Comparison of ENCODE assay signal across 15 cellular contexts in the genomic region with DNA sequence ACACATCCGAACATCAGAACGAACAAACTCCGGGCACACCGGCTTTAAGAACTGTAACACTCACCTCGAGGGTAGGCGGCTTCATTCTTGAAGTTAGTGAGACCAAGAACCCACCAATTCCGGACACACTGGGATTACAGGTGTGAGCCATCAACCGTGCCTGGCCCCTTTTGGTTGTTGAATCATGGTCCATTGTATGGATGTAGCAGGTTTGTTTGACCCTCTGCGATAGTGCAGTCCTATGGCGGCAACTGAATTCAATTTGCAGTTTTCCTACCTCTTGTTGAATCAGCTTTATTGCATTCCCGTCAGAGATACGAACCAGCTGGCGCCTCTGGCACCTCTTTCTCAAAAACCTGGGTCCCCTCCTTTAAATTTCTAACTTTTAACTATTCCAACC.
DNase-seq lines count a peak whose midpoint lies in the region; ATAC-seq lines count a peak whose summit lies in the region.
"Had no signal": no experiment of that assay in that cellular context is flagged by ENCODE, and none has a peak within 500 bp of the region (broad histone marks: within the 10 kb centered on the region; RNA-seq: fewer than 3 reads in every experiment).

No MANE protein-coding gene starts in this region.

- H3K27ac Mint-ChIP-seq in activated T-cell treated with anti-CD3 and anti-CD28 coated beads, Interleukin-2, amount 50 U/mL, for 72 hours, result peak overlapping the region; percentile 40
- H3K27ac Mint-ChIP-seq in activated naive CD8-positive, alpha-beta T cell treated with anti-CD3 and anti-CD28 coated beads for 36 hours, result no peak overlapping the region

- H3K27me3 Mint-ChIP-seq in activated T-cell treated with anti-CD3 and anti-CD28 coated beads, Interleukin-2, amount 50 U/mL, for 72 hours (ENCODE audit: low read depth), result peaks cover 37% of the 10 kb centered on the region
- peaks cover 15% of the 10 kb centered on the region for H3K27me3 Mint-ChIP-seq in activated naive CD8-positive, alpha-beta T cell treated with anti-CD3 and anti-CD28 coated beads for 36 hours

- H2BK12ac ChIP-seq in neuronal stem cell (ENCODE audit: low read length), result no peak overlapping the region

- no peak overlapping the region for H3K14ac ChIP-seq in neuronal stem cell (ENCODE audit: low read length)

- no peak for DNase-seq in activated T-cell treated with anti-CD3 and anti-CD28 coated beads, Interleukin-2, amount 50 U/mL, for 72 hours
- DNase-seq in activated T-cell treated with anti-CD3 and anti-CD28 coated beads for 4 hours (no peak), Karpas-422 (no peak), neuronal stem cell (ENCODE audit: low spot score) (no peak), NCI-H524 (lab: John Stamatoyannopoulos, UW) (no peak), GDM1 (lab: John Stamatoyannopoulos, UW) (no peak), globus pallidus (ENCODE audit: low spot score) (no peak)
- DNase-seq in activated naive CD8-positive, alpha-beta T cell treated with anti-CD3 and anti-CD28 coated beads for 36 hours, result no peak
- DNase-seq: head of caudate nucleus, MV-4-11, NCI-H2029 treated with DMSO at 0.1 percent for 48 hours, NCI-H524 treated with DMSO at 0.1 percent for 48 hours, PC-3 had no signal

- H3K4me3 Mint-ChIP-seq in activated T-cell treated with anti-CD3 and anti-CD28 coated beads, Interleukin-2, amount 50 U/mL, for 72 hours, result peak overlapping the region; percentile 85 to 88
- peak overlapping the region; percentile 69 for H3K4me3 Mint-ChIP-seq in activated naive CD8-positive, alpha-beta T cell treated with anti-CD3 and anti-CD28 coated beads for 36 hours

- no peaks in the 10 kb centered on the region for H3K79me1 ChIP-seq in neuronal stem cell (ENCODE audit: low read depth, low read length)

- H2AFZ ChIP-seq in Karpas-422 (ENCODE audit: low read length) (peak overlapping the region; percentile 46), neuronal stem cell (ENCODE audit: low read length) (peak overlapping the region; percentile 24)

- H3K79me2 ChIP-seq in Karpas-422 (ENCODE audit: low read length), result no peaks in the 10 kb centered on the region

- H3K9me3 ChIP-seq in Karpas-422 (ENCODE audit: low read length), result no peaks in the 10 kb centered on the region
- H3K9me3 ChIP-seq in neuronal stem cell (replicated peaks in 1 of 2; ENCODE audit: control insufficient read depth in 2 of 2, insufficient read depth in 1 of 2, low read depth in 1 of 2, low read length in 2 of 2), result no peaks in the 10 kb centered on the region
- H3K9me3 ChIP-seq: testis had no signal

- H3K27me3 ChIP-seq in Karpas-422 (ENCODE audit: low read length) (no peaks in the 10 kb centered on the region), neuronal stem cell (ENCODE audit: control insufficient read depth in 3 of 3, insufficient read depth in 3 of 3, low read depth in 1 of 3, low read length in 3 of 3) (peaks cover 0 to 2% (median 0%) of the 10 kb centered on the region in 3 experiments)
- H3K27me3 ChIP-seq: testis had no signal

- no peak overlapping the region for H3K27ac ChIP-seq in Karpas-422 (ENCODE audit: low read length)
- no peak overlapping the region for H3K27ac ChIP-seq in neuronal stem cell (replicated peaks; ENCODE audit: low read length)
- H3K27ac ChIP-seq: testis had no signal

- H3K36me3 ChIP-seq in Karpas-422 (ENCODE audit: insufficient read depth, low read length) (no peaks in the 10 kb centered on the region), neuronal stem cell (replicated peaks in 1 of 2; ENCODE audit: control insufficient read depth in 2 of 2, insufficient read depth in 2 of 2, low read length in 2 of 2) (no peaks in the 10 kb centered on the region)

- no peak overlapping the region for H3K4ac ChIP-seq in neuronal stem cell (ENCODE audit: low read length)

- H3K4me1 ChIP-seq in Karpas-422 (ENCODE audit: low read length), result peaks cover 23% of the 10 kb centered on the region
- H3K4me1 ChIP-seq in neuronal stem cell (ENCODE audit: control insufficient read depth in 2 of 2, insufficient read depth in 1 of 2, low read depth in 1 of 2, low read length in 2 of 2), result peaks cover 3 to 4% of the 10 kb centered on the region in 2 donors

- no peaks in the 10 kb centered on the region for H3K9me2 ChIP-seq in Karpas-422 (replicated peaks; ENCODE audit: insufficient read depth, low read length)

- H2BK120ac ChIP-seq in neuronal stem cell (ENCODE audit: low read depth, low read length), result no peak overlapping the region

- H4K20me1 ChIP-seq in Karpas-422 (ENCODE audit: insufficient read depth, low read depth, low read length), result no peaks in the 10 kb centered on the region

- no peak overlapping the region for H2BK15ac ChIP-seq in neuronal stem cell (ENCODE audit: low read length)

- H2BK5ac ChIP-seq in neuronal stem cell (ENCODE audit: low read length), result no peak overlapping the region

- H4K91ac ChIP-seq in neuronal stem cell (ENCODE audit: low read depth, low read length, poor library complexity), result no peak overlapping the region

- no peak overlapping the region for H3K18ac ChIP-seq in neuronal stem cell (ENCODE audit: low read length)

- H3K4me3 ChIP-seq in Karpas-422 (ENCODE audit: low read length) (peak overlapping the region; percentile 37; the same call in 1 of the 2 replicates), neuronal stem cell (ENCODE audit: low read length in 2 of 2) (no peak overlapping the region)
- H3K4me3 ChIP-seq: GM12878 had no signal

- WGBS in neuronal stem cell (ENCODE audit: extremely low coverage in 2 of 2, insufficient read length in 2 of 2, insufficient replicate concordance in 1 of 2), 2 donors, result no CpG with 5 or more reads among the region's 13 CpGs

- H3K9me3 Mint-ChIP-seq in activated T-cell treated with anti-CD3 and anti-CD28 coated beads, Interleukin-2, amount 50 U/mL, for 72 hours, result no peaks in the 10 kb centered on the region
- no peaks in the 10 kb centered on the region for H3K9me3 Mint-ChIP-seq in activated naive CD8-positive, alpha-beta T cell treated with anti-CD3 and anti-CD28 coated beads for 36 hours

- no peak overlapping the region for H2AK5ac ChIP-seq in neuronal stem cell (ENCODE audit: low read depth, low read length)

- H3K36me3 Mint-ChIP-seq in activated T-cell treated with anti-CD3 and anti-CD28 coated beads, Interleukin-2, amount 50 U/mL, for 72 hours (ENCODE audit: insufficient read depth in 2 of 2), result peaks cover 0 to 1% of the 10 kb centered on the region in 2 donors
- H3K36me3 Mint-ChIP-seq in activated naive CD8-positive, alpha-beta T cell treated with anti-CD3 and anti-CD28 coated beads for 36 hours, result no peaks in the 10 kb centered on the region

- H4K8ac ChIP-seq in neuronal stem cell (ENCODE audit: low read depth, low read length), result no peak overlapping the region

- H3K4me2 ChIP-seq in Karpas-422 (ENCODE audit: low read depth, low read length, poor library complexity, severe bottlenecking) (peak overlapping the region; percentile 55), neuronal stem cell (ENCODE audit: insufficient read depth, low read length, poor library complexity, severe bottlenecking) (no peak overlapping the region)

- H3K23ac ChIP-seq in neuronal stem cell (ENCODE audit: low read depth, low read length, poor library complexity), result no peak overlapping the region

- H3K4me1 Mint-ChIP-seq in activated T-cell treated with anti-CD3 and anti-CD28 coated beads, Interleukin-2, amount 50 U/mL, for 72 hours (ENCODE audit: low read depth), result peaks cover 25% of the 10 kb centered on the region
- peaks cover 13% of the 10 kb centered on the region for H3K4me1 Mint-ChIP-seq in activated naive CD8-positive, alpha-beta T cell treated with anti-CD3 and anti-CD28 coated beads for 36 hours

- ATAC-seq in activated T-cell treated with anti-CD3 and anti-CD28 coated beads, Interleukin-2, amount 50 U/mL, for 72 hours (replicated peaks in 1 of 2), result peak; percentile 37 to 45
- ATAC-seq: PC-3 had no signal

- H3K9ac ChIP-seq in Karpas-422 (ENCODE audit: low read length) (peak overlapping the region; percentile 11), neuronal stem cell (ENCODE audit: low read depth, low read length, poor library complexity) (no peak overlapping the region)
